Comparison of ENCODE assay signal across 26 cellular contexts in genomic region chr2:161613161-161613560, GRCh38. TPM values are rescaled to one million over a fixed set of nuclear protein-coding genes. Genes with fewer than 3 reads are reported as not detected.
"Had no signal": no experiment of that assay in that cellular context is flagged by ENCODE, and none has a peak within 500 bp of the region (broad histone marks: within the 10 kb centered on the region; RNA-seq: fewer than 3 reads in every experiment).

No MANE protein-coding gene starts in this region.

- H3K27ac Mint-ChIP-seq: activated B cell treated with CpG ODN at 0.5 μM for 24 hours; activated CD4-positive, alpha-beta memory T cell treated with anti-CD3 and anti-CD28 coated beads for 36 hours; activated CD4-positive, alpha-beta T cell treated with anti-CD3 and anti-CD28 coated beads, Interleukin-2, amount 10 ng/mL, durations not matched to agents 24 days and 14 days; activated naive CD4-positive, alpha-beta T cell treated with anti-CD3 and anti-CD28 coated beads, Interleukin-2, amount 50 U/mL, for 72 hours; activated naive CD8-positive, alpha-beta T cell treated with anti-CD3 and anti-CD28 coated beads, Interleukin-2, amount 50 U/mL, for 24 hours; brain; T-helper 17 cell had no signal

- H3K36me3 Mint-ChIP-seq: activated CD4-positive, alpha-beta memory T cell treated with anti-CD3 and anti-CD28 coated beads for 36 hours; activated naive CD4-positive, alpha-beta T cell treated with anti-CD3 and anti-CD28 coated beads, Interleukin-2, amount 50 U/mL, for 72 hours; brain had no signal

- H3K4me1 Mint-ChIP-seq: activated B cell treated with CpG ODN at 0.5 μM for 24 hours; activated CD4-positive, alpha-beta T cell treated with anti-CD3 and anti-CD28 coated beads, Interleukin-2, amount 10 ng/mL, durations not matched to agents 24 days and 14 days; activated naive CD8-positive, alpha-beta T cell treated with anti-CD3 and anti-CD28 coated beads, Interleukin-2, amount 50 U/mL, for 24 hours; central memory CD8-positive, alpha-beta T cell had no signal

- H3K9me3 ChIP-seq: MG63 had no signal

- DNase-seq: activated B cell treated with CpG ODN at 0.5 μM for 24 hours; activated CD4-positive, alpha-beta memory T cell treated with anti-CD3 and anti-CD28 coated beads for 36 hours; activated CD4-positive, alpha-beta T cell treated with anti-CD3 and anti-CD28 coated beads for 1 hour; activated CD4-positive, alpha-beta T cell treated with anti-CD3 and anti-CD28 coated beads, Interleukin-2, amount 10 ng/mL, durations not matched to agents 24 days and 14 days; activated CD8-positive, alpha-beta memory T cell treated with anti-CD3 and anti-CD28 coated beads for 24 hours; activated effector memory CD4-positive, alpha-beta T cell treated with anti-CD3 and anti-CD28 coated beads, Interleukin-2, amount 50 U/mL, for 16 hours; activated naive CD4-positive, alpha-beta T cell treated with Interleukin-2 at 50 U/mL for 16 hours; activated naive CD8-positive, alpha-beta T cell treated with anti-CD3 and anti-CD28 coated beads, Interleukin-2, amount 50 U/mL, for 24 hours; activated T-cell treated with anti-CD3 and anti-CD28 coated beads, Interleukin-2, amount 50 U/mL, for 4 hours; amygdala; MG63; MV-4-11; NCI-H1092 treated with DMSO at 0.1 percent for 48 hours; NCI-H1417 treated with DMSO at 0.1 percent for 48 hours; NCI-H1694; NCI-H2029; NCI-H2107; NCI-H2171 treated with DMSO at 0.1 percent for 48 hours; NCI-H510A treated with DMSO at 0.1 percent for 48 hours; PC-9; SHP77 treated with DMSO at 0.1 percent for 48 hours; T-helper 17 cell; T-helper 9 cell had no signal

- H3K27me3 ChIP-seq: MG63 had no signal

- H3K4me3 ChIP-seq: MG63, PC-9 had no signal

- H3K9me3 Mint-ChIP-seq: activated CD4-positive, alpha-beta memory T cell treated with anti-CD3 and anti-CD28 coated beads for 36 hours; activated CD4-positive, alpha-beta T cell treated with anti-CD3 and anti-CD28 coated beads, Interleukin-2, amount 10 ng/mL, durations not matched to agents 24 days and 14 days; activated naive CD4-positive, alpha-beta T cell treated with anti-CD3 and anti-CD28 coated beads, Interleukin-2, amount 50 U/mL, for 72 hours; activated naive CD8-positive, alpha-beta T cell treated with anti-CD3 and anti-CD28 coated beads, Interleukin-2, amount 50 U/mL, for 24 hours; activated T-cell treated with anti-CD3 and anti-CD28 coated beads, Interleukin-2, amount 50 U/mL, for 4 hours; central memory CD8-positive, alpha-beta T cell had no signal

- H3K36me3 ChIP-seq: MG63 had no signal

- H3K4me3 Mint-ChIP-seq: activated B cell treated with CpG ODN at 0.5 μM for 24 hours; activated CD4-positive, alpha-beta memory T cell treated with anti-CD3 and anti-CD28 coated beads for 36 hours; activated CD4-positive, alpha-beta T cell treated with anti-CD3 and anti-CD28 coated beads, Interleukin-2, amount 10 ng/mL, durations not matched to agents 24 days and 14 days; activated naive CD8-positive, alpha-beta T cell treated with anti-CD3 and anti-CD28 coated beads, Interleukin-2, amount 50 U/mL, for 24 hours; activated T-cell treated with anti-CD3 and anti-CD28 coated beads, Interleukin-2, amount 50 U/mL, for 4 hours; brain; central memory CD8-positive, alpha-beta T cell; T-helper 17 cell had no signal

RNA-seq across cellular contexts. Expression of gene SLC4A10, which starts 11.1 kb away (rescaled TPM):
- total RNA-seq: activated B cell treated with CpG ODN at 0.5 μM for 24 hours, PC-9 had no signal
